In genomic region chr9:16331527-16331926, GRCh38 we compare ENCODE assay signal across 20 cellular contexts.
"Had no signal": no experiment of that assay in that cellular context is flagged by ENCODE, and none has a peak within 500 bp of the region (broad histone marks: within the 10 kb centered on the region; RNA-seq: fewer than 3 reads in every experiment).

No MANE protein-coding gene starts in this region.

- H3K4me3 ChIP-seq: coronary artery, left lung, lung, pancreas, right lobe of liver, spleen, testis, tibial nerve had no signal

- H3K36me3 ChIP-seq: left lung, pancreas, right lobe of liver, spleen, tibial nerve had no signal

- H3K9me3 ChIP-seq: left lung, pancreas, right lobe of liver, spleen, testis had no signal

- DNase-seq: central memory CD4-positive, alpha-beta T cell; effector CD4-positive, alpha-beta T cell; foreskin melanocyte; islet precursor cell; left lung; mesendoderm; naive B cell; occipital lobe; pancreas; right lobe of liver; spleen; stimulated activated CD4-positive, alpha-beta T cell treated with anti-CD3 and anti-CD28 coated beads, Interleukin-15, amount 100 ng/mL, for 24 hours; stimulated activated CD4-positive, alpha-beta T cell treated with anti-CD3 and anti-CD28 coated beads, Interleukin-1b, Interleukin-23, amount 100 ng/mL, for 48 hours; stimulated activated CD4-positive, alpha-beta T cell treated with anti-CD3 and anti-CD28 coated beads, Interleukin-4, amount 100 ng/mL, for 24 hours; stimulated activated naive CD8-positive, alpha-beta T cell treated with anti-CD3 and anti-CD28 coated beads, Interleukin-15, amount 100 ng/mL, for 72 hours; testis had no signal

- H3K27me3 ChIP-seq: left lung, pancreas, right lobe of liver, testis, tibial nerve had no signal

- H3K27ac ChIP-seq: coronary artery, left lung, pancreas, right lobe of liver, spleen, testis had no signal

- ATAC-seq: left lung; pancreas; right lobe of liver; stimulated activated memory B cell treated with anti-CD40 and anti-IgM and Interleukin-4, amounts not matched to agents 10 μg/mL and 1 μg/mL and 100 μg/mL, for 72 hours; stimulated activated naive CD8-positive, alpha-beta T cell treated with anti-CD3 and anti-CD28 coated beads, Interleukin-15, amount 100 ng/mL, for 72 hours had no signal

- H3K4me1 ChIP-seq: left lung, pancreas, spleen had no signal
